Comparison of ENCODE assay signal across 1 cellular context in genomic region chr20:2522826-2523429, GRCh38.
TF ChIP-seq lines count a peak whose summit lies in the region.

No MANE protein-coding gene starts in this region.

TF ChIP-seq in K562, 482 proteins besides CTCF, POLR2A, EP300 and RAD21:
- TF ChIP-seq MEIS2 (IDR thresholded peaks at IDR 0.05; ENCODE audit: partially characterized antibody) (peak; percentile 7), ZNF592 (IDR thresholded peaks at IDR 0.05) (peak; percentile 51; the same call in 1 of the 2 replicates), RFX1 (IDR thresholded peaks at IDR 0.05) (peak; percentile 63), KDM1A (IDR thresholded peaks at IDR 0.05) (peak; percentile 32 to 34; a peak in 1 of 4 replicates), RCOR1 (IDR thresholded peaks at IDR 0.05; ENCODE audit: borderline replicate concordance in 1 of 2, low read depth in 2 of 2, low read length in 2 of 2) (peak in 1 of 2 experiments; percentile 41; a peak in 1 of 4 replicates), SRF (CRISPR knock-in tag; IDR thresholded peaks at IDR 0.05) (peak in 1 of 2 experiments; percentile 93; a peak in 2 of 4 replicates), STAT5A (IDR thresholded peaks at IDR 0.05; ENCODE audit: borderline replicate concordance, low read length) (peak; percentile 45; the same call in 1 of the 2 replicates), ESRRA (IDR thresholded peaks at IDR 0.05; ENCODE audit: borderline replicate concordance, low read depth) (peak; percentile 62; the same call in 1 of the 2 replicates)
TF ChIP-seq in K562: peak in this region for 8; not testable (repeated sequence) for 474.
